Comparison of ENCODE assay signal across 8 cellular contexts in genomic region chr3:72996473-72997333, GRCh38. TPM values are rescaled to one million over a fixed set of nuclear protein-coding genes. Genes with fewer than 3 reads are reported as not detected.
DNase-seq lines count a peak whose midpoint lies in the region; ATAC-seq and FAIRE-seq lines count a peak whose summit lies in the region.

PPP4R2 (plus strand) TSS chr3:72996811; CDS start chr3:72997038, 227 bp downstream.

- FAIRE-seq in RCC 7860 (lab: Jason Lieb, UNC): no peak

- peaks cover 24% of the 10 kb centered on the region for H3K36me3 Mint-ChIP-seq in activated T-helper 1 cell treated with anti-CD3 and anti-CD28 coated beads, Interleukin-12 subunit alpha, Interleukin-12 subunit beta, Interleukin-2, Interleukin-4 antibody, amounts not matched to agents 30 ng/mL and 10 ng/mL and 1 ng/mL, durations not matched to agents 14 hours and 24 hours and 36 hours (ENCODE audit: low read depth)
- peaks cover 1 to 35% (median 2%) of the 10 kb centered on the region in 3 donors for H3K36me3 Mint-ChIP-seq in naive thymus-derived CD8-positive, alpha-beta T cell

- peak within 1 kb of the TSS; percentile 96 for H3K4me3 Mint-ChIP-seq in activated T-helper 1 cell treated with anti-CD3 and anti-CD28 coated beads, Interleukin-12 subunit alpha, Interleukin-12 subunit beta, Interleukin-2, Interleukin-4 antibody, amounts not matched to agents 30 ng/mL and 10 ng/mL and 1 ng/mL, durations not matched to agents 14 hours and 24 hours and 36 hours
- peak within 1 kb of the TSS; percentile 82 to 97 (median 90) for H3K4me3 Mint-ChIP-seq in naive thymus-derived CD8-positive, alpha-beta T cell

- H3K4me1 Mint-ChIP-seq in activated T-helper 1 cell treated with anti-CD3 and anti-CD28 coated beads, Interleukin-12 subunit alpha, Interleukin-12 subunit beta, Interleukin-2, Interleukin-4 antibody, amounts not matched to agents 30 ng/mL and 10 ng/mL and 1 ng/mL, durations not matched to agents 14 hours and 24 hours and 36 hours (ENCODE audit: low read depth): peaks cover 49% of the 10 kb centered on the region
- H3K4me1 Mint-ChIP-seq in naive thymus-derived CD8-positive, alpha-beta T cell: peaks cover 21 to 43% (median 40%) of the 10 kb centered on the region in 4 donors

- POLR2A ChIA-PET in naive thymus-derived CD8-positive, alpha-beta T cell (lab: Charles Lee): interaction anchor here (0.6 to 1.7 kb wide), 5 partner anchors 8 to 57 kb away, joined by 3 to 7 read pairs (median 3); no protein-coding TSS in a partner anchor

- H3K27ac Mint-ChIP-seq in activated T-helper 1 cell treated with anti-CD3 and anti-CD28 coated beads, Interleukin-12 subunit alpha, Interleukin-12 subunit beta, Interleukin-2, Interleukin-4 antibody, amounts not matched to agents 30 ng/mL and 10 ng/mL and 1 ng/mL, durations not matched to agents 14 hours and 24 hours and 36 hours: peak within 1 kb of the TSS; percentile 96
- peak within 1 kb of the TSS; percentile 80 to 96 (median 94) for H3K27ac Mint-ChIP-seq in naive thymus-derived CD8-positive, alpha-beta T cell

- ATAC-seq in GM21528 (IDR thresholded peaks at IDR 0.05; ENCODE audit: low FRiP score, unreplicated experiment): peak; percentile 83
- peak; percentile 86 to 89 for ATAC-seq in naive thymus-derived CD8-positive, alpha-beta T cell

- no peaks in the 10 kb centered on the region for H3K27me3 Mint-ChIP-seq in activated T-helper 1 cell treated with anti-CD3 and anti-CD28 coated beads, Interleukin-12 subunit alpha, Interleukin-12 subunit beta, Interleukin-2, Interleukin-4 antibody, amounts not matched to agents 30 ng/mL and 10 ng/mL and 1 ng/mL, durations not matched to agents 14 hours and 24 hours and 36 hours (ENCODE audit: insufficient read depth)
- no peaks in the 10 kb centered on the region for H3K27me3 Mint-ChIP-seq in naive thymus-derived CD8-positive, alpha-beta T cell

- intact Hi-C loops in activated T-helper 1 cell treated with anti-CD3 and anti-CD28 coated beads, Interleukin-12 subunit alpha, Interleukin-12 subunit beta, Interleukin-2, Interleukin-4 antibody, amounts not matched to agents 30 ng/mL and 10 ng/mL and 1 ng/mL, durations not matched to agents 14 hours and 24 hours and 36 hours (cut with micrococcal nuclease): loop anchor here (1.0 to 5.0 kb wide), 8 partner anchors 11 to 1274 kb away; partner anchors contain the start of gene SHQ1

- no peaks in the 10 kb centered on the region for H3K9me3 Mint-ChIP-seq in activated T-helper 1 cell treated with anti-CD3 and anti-CD28 coated beads, Interleukin-12 subunit alpha, Interleukin-12 subunit beta, Interleukin-2, Interleukin-4 antibody, amounts not matched to agents 30 ng/mL and 10 ng/mL and 1 ng/mL, durations not matched to agents 14 hours and 24 hours and 36 hours
- H3K9me3 Mint-ChIP-seq in naive thymus-derived CD8-positive, alpha-beta T cell: no peaks in the 10 kb centered on the region

- DNase-seq in DMS53 treated with DMSO at 0.1 percent for 48 hours (lab: John Stamatoyannopoulos, UW; ENCODE audit: unreplicated experiment): peak; percentile 22
- peak; percentile 44 for DNase-seq in HuH-7.5 (ENCODE audit: low spot score)
- peak; percentile 78 for DNase-seq in RCC 7860 (ENCODE audit: low spot score)
- peak; percentile 90 for DNase-seq in activated T-helper 1 cell treated with anti-CD3 and anti-CD28 coated beads, Interleukin-12 subunit alpha, Interleukin-12 subunit beta, Interleukin-2, Interleukin-4 antibody, amounts not matched to agents 30 ng/mL and 10 ng/mL and 1 ng/mL, durations not matched to agents 14 hours and 24 hours and 36 hours (ENCODE audit: low spot score)
- DNase-seq in fibroblast of gingiva (ENCODE audit: low read depth): peak; percentile 91
- DNase-seq in naive thymus-derived CD8-positive, alpha-beta T cell: peak; percentile 88 to 95 (median 92)
- DNase-seq in stimulated activated naive CD4-positive, alpha-beta T cell (lab: John Stamatoyannopoulos, UW): peak; percentile 86 to 94 (median 90)

RNA-seq across cellular contexts. Expression of gene PPP4R2, which starts in this region (rescaled TPM):
- total RNA-seq in activated T-helper 1 cell treated with anti-CD3 and anti-CD28 coated beads, Interleukin-12 subunit alpha, Interleukin-12 subunit beta, Interleukin-2, Interleukin-4 antibody, amounts not matched to agents 30 ng/mL and 10 ng/mL and 1 ng/mL, durations not matched to agents 14 hours and 24 hours and 36 hours: 113 and 125 TPM in 2 replicates
- total RNA-seq in naive thymus-derived CD8-positive, alpha-beta T cell: 10 to 100 TPM; 59.3 to 65.1 TPM
- polyA plus RNA-seq in naive thymus-derived CD8-positive, alpha-beta T cell: 10 to 100 TPM; 28.3 to 46.1 (median 45.0) TPM

Comparison
In these comparisons a context has a peak if more than half of its experiments do, and no peak if none do; other contexts are left out.
1. Peak in every context shown above with its lines: DNase-seq and ATAC-seq.
2. DNase-seq: peak in every context shown above with its lines; median percentile 92 in naive thymus-derived CD8-positive, alpha-beta T cell; 91 in fibroblast of gingiva; 90 in activated T-helper 1 cell treated with anti-CD3 and anti-CD28 coated beads, Interleukin-12 subunit alpha, Interleukin-12 subunit beta, Interleukin-2, Interleukin-4 antibody, amounts not matched to agents 30 ng/mL and 10 ng/mL and 1 ng/mL, durations not matched to agents 14 hours and 24 hours and 36 hours; 90 in stimulated activated naive CD4-positive, alpha-beta T cell; 78 in RCC 7860; 44 in HuH-7.5; 22 in DMS53 treated with DMSO at 0.1 percent for 48 hours.